19 cellular contexts compared by ENCODE assay signal in the genomic region with DNA sequence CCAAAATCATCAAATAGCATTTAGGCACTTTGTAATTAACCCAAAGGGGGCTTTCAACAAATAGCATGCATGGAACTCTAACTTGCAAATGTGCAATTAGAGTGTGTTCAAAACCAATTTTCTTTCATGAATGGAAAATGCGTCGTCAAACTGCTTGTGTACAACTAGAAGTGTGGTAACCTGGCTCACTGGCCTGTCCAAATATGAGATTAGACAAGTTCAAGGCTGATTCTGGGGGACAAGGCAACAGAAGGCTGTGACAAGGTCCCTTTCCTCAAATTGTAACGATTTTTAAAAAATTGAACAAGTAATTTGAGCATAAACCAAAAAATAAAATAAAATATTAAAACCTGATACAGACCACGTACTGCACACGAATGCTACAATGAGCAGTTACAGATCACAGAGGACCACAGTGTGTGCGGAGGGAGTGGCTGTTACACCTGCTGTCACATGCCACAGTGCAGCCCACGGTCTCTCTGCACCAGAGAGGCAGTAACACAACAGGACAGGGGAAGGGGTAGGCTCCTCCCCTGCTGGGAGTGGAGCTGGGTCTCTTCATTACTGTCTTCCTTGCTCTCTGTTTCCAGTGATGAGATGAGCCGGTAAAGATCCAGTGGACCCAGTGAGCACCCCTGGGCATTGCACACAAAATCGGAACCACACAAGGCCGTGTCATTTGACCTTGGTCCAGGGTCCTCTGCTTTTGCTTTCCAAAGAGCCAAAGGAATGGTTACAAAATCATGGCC.
"Had no signal": no experiment of that assay in that cellular context is flagged by ENCODE, and none has a peak within 500 bp of the region (broad histone marks: within the 10 kb centered on the region; RNA-seq: fewer than 3 reads in every experiment).

No MANE protein-coding gene starts in this region.

- H3K4me2 ChIP-seq: SK-N-SH had no signal

- H3K9ac ChIP-seq: SK-N-SH had no signal

- H3K4me3 Mint-ChIP-seq: IgD-negative memory B cell, T-cell had no signal

- H3K4me1 Mint-ChIP-seq: IgD-negative memory B cell, T-cell had no signal

- H3K9me3 Mint-ChIP-seq: IgD-negative memory B cell, T-cell had no signal

- H3K27ac ChIP-seq: RWPE1 had no signal

- H3K27ac Mint-ChIP-seq: IgD-negative memory B cell, T-cell had no signal

- DNase-seq: KBM-7, MV-4-11, NCI-H1092, NCI-H1105 treated with DMSO at 0.1 percent for 48 hours, NCI-H1436, NCI-H187, NCI-H2029 treated with DMSO at 0.1 percent for 48 hours, NCI-H2107, NCI-H2227 treated with DMSO at 0.1 percent for 48 hours, NCI-H524, NCI-H526 treated with DMSO at 0.1 percent for 48 hours, NCI-H748 treated with DMSO at 0.1 percent for 48 hours, SHP77, SK-N-SH, SW 1271, T-cell had no signal

- H3K9me3 ChIP-seq: SK-N-SH had no signal

- ATAC-seq: Panc1, T-cell had no signal

- H3K36me3 Mint-ChIP-seq: T-cell had no signal
